8 cellular contexts compared by ENCODE assay signal in the genomic region with DNA sequence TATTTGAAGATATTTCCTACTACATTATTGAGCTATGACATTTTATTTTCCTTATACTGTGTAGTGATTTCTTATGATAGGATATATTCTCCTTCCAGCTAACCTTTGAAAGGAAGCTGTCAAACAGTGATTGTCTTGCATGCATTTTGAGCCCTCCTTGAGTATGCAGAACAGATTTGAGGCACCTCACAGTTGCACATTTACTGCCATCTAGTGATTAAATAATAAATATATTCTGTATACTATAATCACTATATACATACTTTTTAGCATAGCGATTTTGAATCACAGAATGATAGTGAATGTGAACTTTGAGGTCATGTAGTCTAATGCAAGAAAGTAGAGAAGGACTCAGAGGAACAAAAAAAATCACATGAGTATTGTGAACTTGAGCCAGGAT.
DNase-seq lines count a peak whose midpoint lies in the region; ATAC-seq and TF ChIP-seq lines count a peak whose summit lies in the region.
"Had no signal": no experiment of that assay in that cellular context is flagged by ENCODE, and none has a peak within 500 bp of the region (broad histone marks: within the 10 kb centered on the region; RNA-seq: fewer than 3 reads in every experiment).

No MANE protein-coding gene starts in this region.

- no peaks in the 10 kb centered on the region for H3K36me3 ChIP-seq in neural cell (ENCODE audit: insufficient read depth, low read length)

- H4K20me1 ChIP-seq in neural cell (ENCODE audit: insufficient read depth): no peaks in the 10 kb centered on the region

- H3F3A ChIP-seq in neural cell (ENCODE audit: insufficient read depth, low read length, poor library complexity, severe bottlenecking): no peaks in the 10 kb centered on the region

- H3K27me3 ChIP-seq in neural cell (ENCODE audit: insufficient read depth, low read depth, low read length): no peaks in the 10 kb centered on the region

- TF ChIP-seq CTCF in neural cell (IDR thresholded peaks at IDR 0.05; ENCODE audit: poor library complexity, severe bottlenecking): peak; percentile 75

- ATAC-seq in HG02885 (IDR thresholded peaks at IDR 0.05; ENCODE audit: poor library complexity, unreplicated experiment) (peak; percentile 41), HG02840 (IDR thresholded peaks at IDR 0.05; ENCODE audit: low FRiP score, unreplicated experiment) (no peak), GM18867 (IDR thresholded peaks at IDR 0.05; ENCODE audit: unreplicated experiment) (no peak)

- no peak overlapping the region for H3K4me3 ChIP-seq in neural cell (ENCODE audit: low read length)

- H3K27ac ChIP-seq in neural cell (ENCODE audit: low read length): peak overlapping the region; percentile 32

- in situ Hi-C loops in T47D (cut with HindIII; ENCODE audit: low pct_unique_long_range_greater_than_20kb, low sequenced_read_pairs): no loop called here

- H3K79me2 ChIP-seq in neural cell (replicated peaks; ENCODE audit: insufficient read depth, low read length): no peaks in the 10 kb centered on the region

- H3K4me2 ChIP-seq in neural cell (ENCODE audit: low read length): no peak overlapping the region

- peak; percentile 50 for TF ChIP-seq EP300 in neural cell (conservative IDR thresholded peaks at IDR 0.05; ENCODE audit: poor library complexity, severe bottlenecking)

- peak; percentile 84 for TF ChIP-seq RAD21 in neural cell (conservative IDR thresholded peaks at IDR 0.05)

- H3K9me3 ChIP-seq in neural cell (ENCODE audit: low read length): no peaks in the 10 kb centered on the region

- no peak overlapping the region for H3K9ac ChIP-seq in neural cell (ENCODE audit: low read length)

- H2AFZ ChIP-seq in neural cell (ENCODE audit: low read depth, low read length): no peak overlapping the region

- H3K9me2 ChIP-seq in neural cell (ENCODE audit: insufficient read depth, low read length): no peaks in the 10 kb centered on the region

- DNase-seq in NCI-H2227 (lab: John Stamatoyannopoulos, UW; ENCODE audit: unreplicated experiment) (peak; percentile 51), T47D (ENCODE audit: low read depth in 1 of 2, low spot score in 1 of 2) (peak; percentile 11 to 44), amygdala (lab: John Stamatoyannopoulos, UW) (no peak)
- DNase-seq: GOT3 had no signal

TF ChIP-seq in neural cell, 6 proteins besides CTCF, POLR2A, EP300 and RAD21:
- TF ChIP-seq EZH2 (IDR thresholded peaks at IDR 0.05; ENCODE audit: borderline replicate concordance, insufficient read depth, low read length, poor library complexity, severe bottlenecking) (no peak), SMC3 (conservative IDR thresholded peaks at IDR 0.05; ENCODE audit: poor library complexity) (peak; percentile 77), TAF1 (IDR thresholded peaks at IDR 0.05; ENCODE audit: low read depth) (no peak), MXI1 (conservative IDR thresholded peaks at IDR 0.05; ENCODE audit: poor library complexity, severe bottlenecking) (no peak), POLR2AphosphoS5 (IDR thresholded peaks at IDR 0.05) (no peak)
- TF ChIP-seq, protein P1, sequence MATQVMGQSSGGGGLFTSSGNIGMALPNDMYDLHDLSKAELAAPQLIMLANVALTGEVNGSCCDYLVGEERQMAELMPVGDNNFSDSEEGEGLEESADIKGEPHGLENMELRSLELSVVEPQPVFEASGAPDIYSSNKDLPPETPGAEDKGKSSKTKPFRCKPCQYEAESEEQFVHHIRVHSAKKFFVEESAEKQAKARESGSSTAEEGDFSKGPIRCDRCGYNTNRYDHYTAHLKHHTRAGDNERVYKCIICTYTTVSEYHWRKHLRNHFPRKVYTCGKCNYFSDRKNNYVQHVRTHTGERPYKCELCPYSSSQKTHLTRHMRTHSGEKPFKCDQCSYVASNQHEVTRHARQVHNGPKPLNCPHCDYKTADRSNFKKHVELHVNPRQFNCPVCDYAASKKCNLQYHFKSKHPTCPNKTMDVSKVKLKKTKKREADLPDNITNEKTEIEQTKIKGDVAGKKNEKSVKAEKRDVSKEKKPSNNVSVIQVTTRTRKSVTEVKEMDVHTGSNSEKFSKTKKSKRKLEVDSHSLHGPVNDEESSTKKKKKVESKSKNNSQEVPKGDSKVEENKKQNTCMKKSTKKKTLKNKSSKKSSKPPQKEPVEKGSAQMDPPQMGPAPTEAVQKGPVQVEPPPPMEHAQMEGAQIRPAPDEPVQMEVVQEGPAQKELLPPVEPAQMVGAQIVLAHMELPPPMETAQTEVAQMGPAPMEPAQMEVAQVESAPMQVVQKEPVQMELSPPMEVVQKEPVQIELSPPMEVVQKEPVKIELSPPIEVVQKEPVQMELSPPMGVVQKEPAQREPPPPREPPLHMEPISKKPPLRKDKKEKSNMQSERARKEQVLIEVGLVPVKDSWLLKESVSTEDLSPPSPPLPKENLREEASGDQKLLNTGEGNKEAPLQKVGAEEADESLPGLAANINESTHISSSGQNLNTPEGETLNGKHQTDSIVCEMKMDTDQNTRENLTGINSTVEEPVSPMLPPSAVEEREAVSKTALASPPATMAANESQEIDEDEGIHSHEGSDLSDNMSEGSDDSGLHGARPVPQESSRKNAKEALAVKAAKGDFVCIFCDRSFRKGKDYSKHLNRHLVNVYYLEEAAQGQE (IDR thresholded peaks at IDR 0.05; ENCODE audit: borderline replicate concordance): no peak
TF ChIP-seq in neural cell: peak in this region for 1.

Comparison
In these comparisons a context has a peak if more than half of its experiments do, and no peak if none do; other contexts are left out.
1. DNase-seq: peak in NCI-H2227 (single experiment) and T47D (2 of 2); none in amygdala (0 of 56).